ENCODE assay signal across 10 cellular contexts in the genomic region with DNA sequence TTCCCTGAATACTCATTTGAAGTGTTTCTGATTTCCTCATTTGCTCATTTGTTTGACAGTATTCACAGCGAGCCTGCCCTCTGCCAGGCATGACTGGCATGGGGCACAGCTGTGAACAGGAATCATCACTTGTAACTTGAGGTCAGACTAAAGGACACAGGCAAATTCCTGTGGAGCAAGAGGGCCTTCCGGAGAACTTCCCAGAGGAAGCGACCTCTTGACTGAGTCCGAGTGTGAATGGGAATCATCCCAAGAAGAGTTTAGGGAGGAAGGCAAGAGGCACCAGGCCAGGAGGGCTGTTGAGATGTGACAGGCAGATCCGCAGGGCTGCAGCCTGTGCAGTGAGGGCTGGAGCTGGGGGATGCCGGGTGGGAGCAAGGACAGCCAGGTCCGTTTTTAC. TPM values are rescaled to one million over a fixed set of nuclear protein-coding genes. Genes with fewer than 3 reads are reported as not detected.
DNase-seq lines count a peak whose midpoint lies in the region; ATAC-seq and TF ChIP-seq lines count a peak whose summit lies in the region.
"Had no signal": no experiment of that assay in that cellular context is flagged by ENCODE, and none has a peak within 500 bp of the region (broad histone marks: within the 10 kb centered on the region; RNA-seq: fewer than 3 reads in every experiment).

No MANE protein-coding gene starts in this region.

- peaks cover 2% of the 10 kb centered on the region; the same call in 1 of the 2 replicates for H3K79me2 ChIP-seq in H9 (ENCODE audit: insufficient read depth, low read length)

- H3K14ac ChIP-seq in H9 (ENCODE audit: insufficient read depth, low read length) = no peak overlapping the region

- POLR2A ChIA-PET in activated CD8-positive, alpha-beta T cell treated with anti-CD3 and anti-CD28 coated beads for 36 hours (lab: Charles Lee) = no interaction called here

- no peak overlapping the region for H3K18ac ChIP-seq in H9 (ENCODE audit: insufficient read length, low read depth, low read length)

- no peaks in the 10 kb centered on the region for H3K9me3 ChIP-seq in H9 (ENCODE audit: control insufficient read depth, low read depth, low read length)

- H3K4me1 ChIP-seq in H9 (ENCODE audit: insufficient read depth, low read length) = peaks cover 3% of the 10 kb centered on the region; the same call in 1 of the 2 replicates

- H2BK12ac ChIP-seq in H9 (ENCODE audit: insufficient read length, low read depth, low read length) = no peak overlapping the region

- no peak overlapping the region for H3K23ac ChIP-seq in H9 (ENCODE audit: insufficient read length, low read depth, low read length)

- WGBS in H9 (ENCODE audit: extremely low coverage, insufficient read length, low lambda C conversion rate) = no CpG with 5 or more reads among the region's 7 CpGs

- intact Hi-C loops in activated T-helper 2 cell treated with anti-CD3 and anti-CD28 coated beads, Interferon-gamma antibody, Interleukin-2, Interleukin-4, amounts not matched to agents 10 μg/mL and 5 μg/mL and 100 μg/mL, durations not matched to agents 14 hours and 24 hours and 36 hours (cut with micrococcal nuclease) = loop anchor here (5.0 to 10.0 kb wide), 4 partner anchors 47 to 642 kb away; partner anchors contain the start of gene LIMS1
- intact Hi-C loops in left ventricle myocardium superior (cut with micrococcal nuclease) (loop anchor here (5.0 kb wide), 1 partner anchor 37 kb away; no protein-coding TSS in a partner anchor), sciatic nerve (cut with DNase I) (no loop called here)
- intact Hi-C loops in activated CD8-positive, alpha-beta T cell treated with anti-CD3 and anti-CD28 coated beads for 36 hours (cut with micrococcal nuclease) = loop anchor here (5.0 to 10.0 kb wide), 2 partner anchors 45 to 227 kb away; partner anchors contain the start of gene LIMS1

- TF ChIP-seq POLR2A in GM18505 (IDR thresholded peaks at IDR 0.05; ENCODE audit: borderline replicate concordance, extremely low read depth, insufficient read depth, insufficient read length) = no peak

- H2BK15ac ChIP-seq in H9 (ENCODE audit: low read depth, low read length) = no peak overlapping the region

- peak overlapping the region in 2 of 3 experiments; percentile 29 to 67; a peak in 3 of 7 replicates for H3K27ac Mint-ChIP-seq in H9
- H3K27ac Mint-ChIP-seq in activated T-helper 2 cell treated with anti-CD3 and anti-CD28 coated beads, Interferon-gamma antibody, Interleukin-2, Interleukin-4, amounts not matched to agents 10 μg/mL and 5 μg/mL and 100 μg/mL, durations not matched to agents 14 hours and 24 hours and 36 hours = peak overlapping the region; percentile 46
- no peak overlapping the region for H3K27ac Mint-ChIP-seq in activated CD8-positive, alpha-beta T cell treated with anti-CD3 and anti-CD28 coated beads for 36 hours
- H3K27ac Mint-ChIP-seq: activated naive CD4-positive, alpha-beta T cell treated with anti-CD3 and anti-CD28 coated beads, Interleukin-2, amount 10 ng/mL, durations not matched to agents 7 days and 5 days had no signal

- H3K27me3 Mint-ChIP-seq in H9 (ENCODE audit: low read depth) = no peaks in the 10 kb centered on the region
- no peaks in the 10 kb centered on the region for H3K27me3 Mint-ChIP-seq in activated T-helper 2 cell treated with anti-CD3 and anti-CD28 coated beads, Interferon-gamma antibody, Interleukin-2, Interleukin-4, amounts not matched to agents 10 μg/mL and 5 μg/mL and 100 μg/mL, durations not matched to agents 14 hours and 24 hours and 36 hours (ENCODE audit: low read depth)
- no peaks in the 10 kb centered on the region for H3K27me3 Mint-ChIP-seq in activated CD8-positive, alpha-beta T cell treated with anti-CD3 and anti-CD28 coated beads for 36 hours
- H3K27me3 Mint-ChIP-seq: activated naive CD4-positive, alpha-beta T cell treated with anti-CD3 and anti-CD28 coated beads, Interleukin-2, amount 10 ng/mL, durations not matched to agents 7 days and 5 days had no signal

- CTCF ChIA-PET in activated CD8-positive, alpha-beta T cell treated with anti-CD3 and anti-CD28 coated beads for 36 hours (lab: Charles Lee) = interaction anchor here (1.2 kb wide), 1 partner anchor 57 kb away, joined by 3 read pairs; no protein-coding TSS in a partner anchor

- H3K23me2 ChIP-seq in H9 (ENCODE audit: insufficient read length, low read depth, low read length, poor library complexity, severe bottlenecking) = no peaks in the 10 kb centered on the region

- H3K4me3 Mint-ChIP-seq in H9 = no peak overlapping the region
- H3K4me3 Mint-ChIP-seq in activated T-helper 2 cell treated with anti-CD3 and anti-CD28 coated beads, Interferon-gamma antibody, Interleukin-2, Interleukin-4, amounts not matched to agents 10 μg/mL and 5 μg/mL and 100 μg/mL, durations not matched to agents 14 hours and 24 hours and 36 hours (ENCODE audit: low read depth) = no peak overlapping the region
- H3K4me3 Mint-ChIP-seq in activated CD8-positive, alpha-beta T cell treated with anti-CD3 and anti-CD28 coated beads for 36 hours = no peak overlapping the region
- H3K4me3 Mint-ChIP-seq: activated naive CD4-positive, alpha-beta T cell treated with anti-CD3 and anti-CD28 coated beads, Interleukin-2, amount 10 ng/mL, durations not matched to agents 7 days and 5 days had no signal

- no peaks in the 10 kb centered on the region for H3K9me3 Mint-ChIP-seq in H9
- no peaks in the 10 kb centered on the region for H3K9me3 Mint-ChIP-seq in activated T-helper 2 cell treated with anti-CD3 and anti-CD28 coated beads, Interferon-gamma antibody, Interleukin-2, Interleukin-4, amounts not matched to agents 10 μg/mL and 5 μg/mL and 100 μg/mL, durations not matched to agents 14 hours and 24 hours and 36 hours
- no peaks in the 10 kb centered on the region for H3K9me3 Mint-ChIP-seq in activated CD8-positive, alpha-beta T cell treated with anti-CD3 and anti-CD28 coated beads for 36 hours
- H3K9me3 Mint-ChIP-seq: activated naive CD4-positive, alpha-beta T cell treated with anti-CD3 and anti-CD28 coated beads, Interleukin-2, amount 10 ng/mL, durations not matched to agents 7 days and 5 days had no signal

- no peak overlapping the region for H2AFZ ChIP-seq in H9 (ENCODE audit: low read length)

- H4K5ac ChIP-seq in H9 (ENCODE audit: insufficient read length, low read depth, low read length) = no peak overlapping the region

- H4K8ac ChIP-seq in H9 (replicated peaks; ENCODE audit: insufficient read length, low read depth, low read length) = no peak overlapping the region

- H3K27me3 ChIP-seq in H9 (ENCODE audit: insufficient read depth, low read length) = no peaks in the 10 kb centered on the region

- H3K4ac ChIP-seq in H9 (ENCODE audit: low read depth, low read length) = no peak overlapping the region

- no peak overlapping the region for H3K9ac ChIP-seq in H9 (ENCODE audit: extremely low read depth, insufficient read length, low read length)

- H3K56ac ChIP-seq in H9 (ENCODE audit: insufficient read length, low read depth, low read length) = no peak overlapping the region

- no peak for TF ChIP-seq CTCF in H9 (conservative IDR thresholded peaks at IDR 0.05)
- TF ChIP-seq CTCF in activated CD8-positive, alpha-beta T cell treated with anti-CD3 and anti-CD28 coated beads for 36 hours (IDR thresholded peaks at IDR 0.05) = no peak

- no peak overlapping the region for H2BK20ac ChIP-seq in H9 (ENCODE audit: low read depth, low read length, poor library complexity, severe bottlenecking)

- H2BK120ac ChIP-seq in H9 (ENCODE audit: low read depth, low read length, poor library complexity, severe bottlenecking) = no peak overlapping the region

- H3T11ph ChIP-seq in H9 (ENCODE audit: low read length) = no peak overlapping the region

- H3K4me1 Mint-ChIP-seq in H9 = peaks cover 18 to 21% of the 10 kb centered on the region in 2 experiments
- H3K4me1 Mint-ChIP-seq in activated T-helper 2 cell treated with anti-CD3 and anti-CD28 coated beads, Interferon-gamma antibody, Interleukin-2, Interleukin-4, amounts not matched to agents 10 μg/mL and 5 μg/mL and 100 μg/mL, durations not matched to agents 14 hours and 24 hours and 36 hours (ENCODE audit: low read depth) = peaks cover 31% of the 10 kb centered on the region
- peaks cover 36% of the 10 kb centered on the region for H3K4me1 Mint-ChIP-seq in activated CD8-positive, alpha-beta T cell treated with anti-CD3 and anti-CD28 coated beads for 36 hours (ENCODE audit: low read depth)

- H3K79me1 ChIP-seq in H9 (ENCODE audit: insufficient read depth, low read depth, low read length, poor library complexity, severe bottlenecking) = no peaks in the 10 kb centered on the region

- no peak overlapping the region for H3K27ac ChIP-seq in H9 (ENCODE audit: insufficient read length, low read depth, low read length)

- ATAC-seq in left ventricle myocardium superior (peak; percentile 82), sciatic nerve (peak; percentile 35), GM18505 (IDR thresholded peaks at IDR 0.05; ENCODE audit: unreplicated experiment) (no peak), GM21360 (IDR thresholded peaks at IDR 0.05; ENCODE audit: unreplicated experiment) (no peak), HG03135 (IDR thresholded peaks at IDR 0.05; ENCODE audit: unreplicated experiment) (no peak)
- ATAC-seq in activated CD8-positive, alpha-beta T cell treated with anti-CD3 and anti-CD28 coated beads for 36 hours = no peak

- H4K91ac ChIP-seq in H9 (ENCODE audit: insufficient read length, low read depth, low read length) = no peak overlapping the region

- no peak overlapping the region for H3K4me2 ChIP-seq in H9 (ENCODE audit: insufficient read depth, insufficient read length, low read length)

- no peak for DNase-seq in H9
- no peak for DNase-seq in activated T-helper 2 cell treated with anti-CD3 and anti-CD28 coated beads, Interferon-gamma antibody, Interleukin-2, Interleukin-4, amounts not matched to agents 10 μg/mL and 5 μg/mL and 100 μg/mL, durations not matched to agents 14 hours and 24 hours and 36 hours (ENCODE audit: low spot score)
- DNase-seq in left ventricle myocardium superior = peak; percentile 63
- DNase-seq in sciatic nerve (ENCODE audit: low spot score) = no peak
- no peak for DNase-seq in activated CD8-positive, alpha-beta T cell treated with anti-CD3 and anti-CD28 coated beads for 36 hours
- DNase-seq: activated naive CD4-positive, alpha-beta T cell treated with anti-CD3 and anti-CD28 coated beads, Interleukin-2, amount 10 ng/mL, durations not matched to agents 7 days and 5 days; effector CD8-positive, alpha-beta T cell had no signal

- H4K20me1 ChIP-seq in H9 (ENCODE audit: control insufficient read depth, insufficient read depth, insufficient read length) = no peaks in the 10 kb centered on the region

- no peak overlapping the region for H2AK5ac ChIP-seq in H9 (ENCODE audit: insufficient read length, low read length)

- H3K36me3 Mint-ChIP-seq in H9 (ENCODE audit: insufficient read depth in 1 of 3, low read depth in 3 of 3) = no peaks in the 10 kb centered on the region
- no peaks in the 10 kb centered on the region for H3K36me3 Mint-ChIP-seq in activated T-helper 2 cell treated with anti-CD3 and anti-CD28 coated beads, Interferon-gamma antibody, Interleukin-2, Interleukin-4, amounts not matched to agents 10 μg/mL and 5 μg/mL and 100 μg/mL, durations not matched to agents 14 hours and 24 hours and 36 hours (ENCODE audit: low read depth)
- H3K36me3 Mint-ChIP-seq in activated CD8-positive, alpha-beta T cell treated with anti-CD3 and anti-CD28 coated beads for 36 hours (ENCODE audit: low read depth) = no peaks in the 10 kb centered on the region
- H3K36me3 Mint-ChIP-seq: activated naive CD4-positive, alpha-beta T cell treated with anti-CD3 and anti-CD28 coated beads, Interleukin-2, amount 10 ng/mL, durations not matched to agents 7 days and 5 days had no signal

- no peak overlapping the region for H2BK5ac ChIP-seq in H9 (ENCODE audit: insufficient read length, low read length)

RNA-seq across cellular contexts. Expression of gene LIMS1, which starts 45.4 kb away (rescaled TPM):
- total RNA-seq in H9 (2021) (33.4 and 37.7 TPM in 2 replicates), left ventricle myocardium superior (74.3 TPM), sciatic nerve (50.2 TPM)
- 48.4 and 49.1 TPM in 2 replicates for total RNA-seq in activated T-helper 2 cell treated with anti-CD3 and anti-CD28 coated beads, Interferon-gamma antibody, Interleukin-2, Interleukin-4, amounts not matched to agents 10 μg/mL and 5 μg/mL and 100 μg/mL, durations not matched to agents 14 hours and 24 hours and 36 hours
- total RNA-seq in activated CD8-positive, alpha-beta T cell treated with anti-CD3 and anti-CD28 coated beads for 36 hours = 10 to 100 TPM; 48.1 to 51.7 TPM

Comparison
In these comparisons a context has a peak if more than half of its experiments do, and no peak if none do; other contexts are left out.
1. ATAC-seq: peak in left ventricle myocardium superior (single experiment) and sciatic nerve (single experiment); none in GM18505 (single experiment), activated CD8-positive, alpha-beta T cell treated with anti-CD3 and anti-CD28 coated beads for 36 hours (single experiment), GM21360 (single experiment) and HG03135 (single experiment).